ENCODE assay signal across 11 cellular contexts in genomic region chr18:49645836-49646235, GRCh38.
DNase-seq lines count a peak whose midpoint lies in the region; ATAC-seq and TF ChIP-seq lines count a peak whose summit lies in the region.
"Had no signal": no experiment of that assay in that cellular context is flagged by ENCODE, and none has a peak within 500 bp of the region (broad histone marks: within the 10 kb centered on the region; RNA-seq: fewer than 3 reads in every experiment).

No MANE protein-coding gene starts in this region.

- H3K9ac ChIP-seq in mammary epithelial cell (ENCODE audit: insufficient read depth, low read length), result no peak overlapping the region

- intact Hi-C loops in mammary epithelial cell (cut with micrococcal nuclease), result no loop called here
- intact Hi-C loops in sciatic nerve (cut with DNase I), result no loop called here

- 6% methylated on average over 8 of the region's 11 CpGs for WGBS in mammary epithelial cell (ENCODE audit: low coverage, missing lambda C conversion rate)

- peaks cover 21% of the 10 kb centered on the region for H3K4me1 Mint-ChIP-seq in progenitor cell of endocrine pancreas (ENCODE audit: low read depth)
- H3K4me1 Mint-ChIP-seq: activated B cell treated with CpG ODN at 0.5 μM for 24 hours had no signal

- no peak overlapping the region for H3K4me3 Mint-ChIP-seq in progenitor cell of endocrine pancreas (ENCODE audit: low read depth)
- H3K4me3 Mint-ChIP-seq: activated B cell treated with CpG ODN at 0.5 μM for 24 hours had no signal

- DNase-seq in Daoy (ENCODE audit: low read depth) (peak; percentile 22), mammary epithelial cell (peak; percentile 42), iPS-NIHi7 (ENCODE audit: extremely low spot score) (peak; percentile 47), sciatic nerve (ENCODE audit: low spot score) (peak; percentile 57), NCI-H524 treated with DMSO at 0.1 percent for 48 hours (lab: John Stamatoyannopoulos, UW) (no peak), progenitor cell of endocrine pancreas (ENCODE audit: low spot score, unreplicated experiment) (no peak)
- DNase-seq: activated B cell treated with CpG ODN at 0.5 μM for 24 hours; activated effector memory CD4-positive, alpha-beta T cell treated with Interleukin-2 at 50 U/mL for 16 hours; NCI-H187 had no signal

- CTCF ChIA-PET in mammary epithelial cell (lab: Charles Lee; ENCODE audit: low non-redundant PET), result no interaction called here

- TF ChIP-seq CTCF in mammary epithelial cell (conservative IDR thresholded peaks at IDR 0.05 in 1 of 2, IDR thresholded peaks at IDR 0.05 in 1 of 2; ENCODE audit: extremely low read depth in 1 of 2, insufficient read depth in 1 of 2, low read depth in 1 of 2, low read length in 2 of 2) (no peak), progenitor cell of endocrine pancreas (IDR thresholded peaks at IDR 0.05; ENCODE audit: unreplicated experiment) (no peak)

- no TSS peak for BruUV-seq in mammary epithelial cell (replicated peaks; lab: Mats Ljungman, UMichigan)

- H3K4me1 ChIP-seq in mammary epithelial cell (ENCODE audit: insufficient read depth, low read length), result peaks cover 5% of the 10 kb centered on the region

- dilution Hi-C loops in mammary epithelial cell (cut with HindIII; ENCODE audit: low sequenced_read_pairs), result no loop called here

- no peak overlapping the region for H3K27ac ChIP-seq in mammary epithelial cell (ENCODE audit: insufficient read depth, low read depth, low read length)

- H3K79me2 ChIP-seq in mammary epithelial cell (ENCODE audit: insufficient read depth, low read length), result no peaks in the 10 kb centered on the region

- H3K36me3 ChIP-seq in mammary epithelial cell (ENCODE audit: insufficient read depth, low read length), result no peaks in the 10 kb centered on the region

- H3K9me3 ChIP-seq in mammary epithelial cell (replicated peaks; ENCODE audit: insufficient read depth, low read length), result no peaks in the 10 kb centered on the region

- peak overlapping the region in 2 of 3 experiments; percentile 1 to 32 for H3K4me3 ChIP-seq in mammary epithelial cell (replicated peaks in 1 of 3; ENCODE audit: insufficient read depth in 1 of 3, low read depth in 2 of 3, low read length in 3 of 3)

- H3K27me3 ChIP-seq in mammary epithelial cell (ENCODE audit: insufficient read depth, low read length), result no peaks in the 10 kb centered on the region

- in situ Hi-C loops in mammary epithelial cell (cut with MboI; ENCODE audit: low sequenced_read_pairs in 2 of 2), result no loop called here

- H3K4me2 ChIP-seq in mammary epithelial cell (ENCODE audit: insufficient read depth, low read depth, low read length), result peak overlapping the region; percentile 75

- no peak overlapping the region for H3K27ac Mint-ChIP-seq in progenitor cell of endocrine pancreas
- H3K27ac Mint-ChIP-seq: activated B cell treated with CpG ODN at 0.5 μM for 24 hours had no signal

- H3K36me3 Mint-ChIP-seq in progenitor cell of endocrine pancreas (ENCODE audit: insufficient read depth), result no peaks in the 10 kb centered on the region

- H2AFZ ChIP-seq in mammary epithelial cell (ENCODE audit: low read depth, low read length), result peak overlapping the region; percentile 83

- peaks cover 9% of the 10 kb centered on the region for H3K27me3 Mint-ChIP-seq in progenitor cell of endocrine pancreas

- H4K20me1 ChIP-seq in mammary epithelial cell (ENCODE audit: insufficient read depth, low read length), result no peaks in the 10 kb centered on the region

- ATAC-seq in sciatic nerve, result peak; percentile 88
- no peak for ATAC-seq in HG02610 (IDR thresholded peaks at IDR 0.05; ENCODE audit: unreplicated experiment)
- ATAC-seq in GM21367 (IDR thresholded peaks at IDR 0.05; ENCODE audit: unreplicated experiment), result no peak

- H3K9me3 Mint-ChIP-seq in progenitor cell of endocrine pancreas (ENCODE audit: low read depth), result no peaks in the 10 kb centered on the region
- H3K9me3 Mint-ChIP-seq: activated B cell treated with CpG ODN at 0.5 μM for 24 hours had no signal

Comparison
In these comparisons a context has a peak if more than half of its experiments do, and no peak if none do; other contexts are left out.
1. DNase-seq: peak in Daoy (single experiment), mammary epithelial cell (single experiment), iPS-NIHi7 (single experiment) and sciatic nerve (single experiment); none in NCI-H524 treated with DMSO at 0.1 percent for 48 hours (single experiment) and progenitor cell of endocrine pancreas (single experiment).